ENCODE assay signal across 11 cellular contexts in the genomic region with DNA sequence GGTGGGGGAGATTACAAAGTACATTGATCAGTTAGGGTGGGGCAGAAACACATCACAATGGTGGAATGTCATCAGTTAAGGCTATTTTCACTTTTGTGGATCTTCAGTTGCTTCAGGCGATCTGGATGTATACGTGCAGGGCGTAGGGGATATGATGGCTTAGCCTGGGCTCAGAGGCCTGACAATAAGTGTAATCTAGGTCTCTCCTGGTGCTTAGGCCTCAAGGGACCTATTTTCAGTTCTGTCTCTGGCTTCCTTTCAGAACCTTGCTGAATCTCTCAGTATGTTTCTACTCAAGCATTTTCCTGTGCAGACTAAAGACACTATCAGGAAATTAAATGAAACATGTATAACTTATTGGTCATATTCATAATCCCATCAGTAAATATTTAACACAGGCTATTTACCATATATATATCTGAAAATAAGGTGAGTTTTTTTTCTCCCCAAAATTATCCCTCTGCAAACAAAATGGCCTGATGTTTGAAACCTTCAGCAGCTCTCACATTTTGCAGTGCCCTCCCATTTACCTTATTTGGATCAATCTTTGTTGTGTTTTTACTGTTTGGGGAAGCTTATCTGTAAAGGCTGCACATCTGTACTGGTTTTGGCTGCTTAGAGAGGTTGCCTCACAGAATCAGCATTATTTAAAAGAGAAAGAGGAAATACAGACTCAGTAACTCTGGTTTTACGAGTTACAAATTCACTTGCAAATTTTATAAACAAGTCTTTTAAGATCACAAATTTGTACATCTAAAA. TPM values are rescaled to one million over a fixed set of nuclear protein-coding genes. Genes with fewer than 3 reads are reported as not detected.
DNase-seq lines count a peak whose midpoint lies in the region; ATAC-seq lines count a peak whose summit lies in the region.
"Had no signal": no experiment of that assay in that cellular context is flagged by ENCODE, and none has a peak within 500 bp of the region (broad histone marks: within the 10 kb centered on the region; RNA-seq: fewer than 3 reads in every experiment).

No MANE protein-coding gene starts in this region.

- ATAC-seq in CD4-positive, CD25-positive, alpha-beta regulatory T cell (ENCODE audit: low read depth in 2 of 2), result no peak
- peak; percentile 44 for ATAC-seq in GM19463 (IDR thresholded peaks at IDR 0.05; ENCODE audit: unreplicated experiment)
- peak; percentile 53 for ATAC-seq in HG03108 (IDR thresholded peaks at IDR 0.05; ENCODE audit: unreplicated experiment)
- ATAC-seq in left colon, result no peak

- DNase-seq in CD4-positive, CD25-positive, alpha-beta regulatory T cell, result no peak
- DNase-seq in SK-N-MC (ENCODE audit: low read depth, low spot score) (no peak), LoVo (ENCODE audit: low spot score) (no peak), left colon (no peak), foreskin melanocyte (no peak)
- no peak for DNase-seq in central memory CD4-positive, alpha-beta T cell
- DNase-seq: C1 segment of cervical spinal cord, colonic mucosa, mesendoderm had no signal

- H3K27me3 ChIP-seq in CD4-positive, CD25-positive, alpha-beta regulatory T cell (ENCODE audit: control insufficient read depth, insufficient read depth, low read length), result no peaks in the 10 kb centered on the region
- H3K27me3 ChIP-seq: colonic mucosa had no signal

- no peak overlapping the region for H3K9ac ChIP-seq in SK-N-MC (ENCODE audit: insufficient read length)

- peaks cover 0 to 36% (median 13%) of the 10 kb centered on the region in 4 donors for H3K4me1 Mint-ChIP-seq in CD4-positive, CD25-positive, alpha-beta regulatory T cell

- peak overlapping the region; percentile 1 for H3K4me3 ChIP-seq in CD4-positive, CD25-positive, alpha-beta regulatory T cell (ENCODE audit: low read depth, low read length)
- H3K4me3 ChIP-seq in SK-N-MC, result no peak overlapping the region; the same call in 1 of the 2 replicates
- H3K4me3 ChIP-seq: colonic mucosa had no signal

- H3K4me3 Mint-ChIP-seq in CD4-positive, CD25-positive, alpha-beta regulatory T cell, result peak overlapping the region in 1 of 4 donors; percentile 26

- peaks cover 0 to 1% (median 0%) of the 10 kb centered on the region in 7 donors for H3K9me3 Mint-ChIP-seq in CD4-positive, CD25-positive, alpha-beta regulatory T cell

- peaks cover 8% of the 10 kb centered on the region for H3K4me1 ChIP-seq in CD4-positive, CD25-positive, alpha-beta regulatory T cell (ENCODE audit: control insufficient read depth, insufficient read depth, low read length, poor library complexity, severe bottlenecking)

- no peak overlapping the region for H3K27ac ChIP-seq in CD4-positive, CD25-positive, alpha-beta regulatory T cell (ENCODE audit: insufficient read depth, low read length, poor library complexity, severe bottlenecking)
- peak overlapping the region; percentile 70 for H3K27ac ChIP-seq in SK-N-MC
- H3K27ac ChIP-seq: colonic mucosa had no signal

- H3K27ac Mint-ChIP-seq in CD4-positive, CD25-positive, alpha-beta regulatory T cell, result no peak overlapping the region

- H3K9me3 ChIP-seq in CD4-positive, CD25-positive, alpha-beta regulatory T cell (ENCODE audit: control insufficient read depth in 2 of 2, low read length in 2 of 2), result no peaks in the 10 kb centered on the region
- no peaks in the 10 kb centered on the region for H3K9me3 ChIP-seq in SK-N-MC (ENCODE audit: low read depth, low read length)
- H3K9me3 ChIP-seq: colonic mucosa had no signal

- H3K36me3 Mint-ChIP-seq in CD4-positive, CD25-positive, alpha-beta regulatory T cell, result no peaks in the 10 kb centered on the region

- peaks cover 4% of the 10 kb centered on the region for H3K27me3 Mint-ChIP-seq in CD4-positive, CD25-positive, alpha-beta regulatory T cell

- intact Hi-C loops in left colon (cut with DNase I, micrococcal nuclease), result no loop called here

- no peaks in the 10 kb centered on the region for H3K36me3 ChIP-seq in CD4-positive, CD25-positive, alpha-beta regulatory T cell (ENCODE audit: control insufficient read depth, insufficient read depth, low read length)
- H3K36me3 ChIP-seq in SK-N-MC (ENCODE audit: insufficient read depth, low read length), result 0 out of 2 replicates have a peak, but pooled peaks cover 5% of the 10 kb centered on the region
- H3K36me3 ChIP-seq: colonic mucosa had no signal

RNA-seq across cellular contexts. Expression of gene ZCCHC4, which starts 2.3 kb away (rescaled TPM):
- total RNA-seq in CD4-positive, CD25-positive, alpha-beta regulatory T cell, result 9.5 TPM
- polyA plus RNA-seq in CD4-positive, CD25-positive, alpha-beta regulatory T cell, result 10 to 100 TPM; 11.0 to 16.5 (median 12.4) TPM
- total RNA-seq in left colon, result 1 to 10 TPM; 7.3 to 7.7 TPM

Comparison
In these comparisons a context has a peak if more than half of its experiments do, and no peak if none do; other contexts are left out.
1. ATAC-seq: peak in GM19463 (single experiment) and HG03108 (single experiment); none in CD4-positive, CD25-positive, alpha-beta regulatory T cell (0 of 2) and left colon (single experiment).